1 cellular context compared by ENCODE assay signal in the genomic region with DNA sequence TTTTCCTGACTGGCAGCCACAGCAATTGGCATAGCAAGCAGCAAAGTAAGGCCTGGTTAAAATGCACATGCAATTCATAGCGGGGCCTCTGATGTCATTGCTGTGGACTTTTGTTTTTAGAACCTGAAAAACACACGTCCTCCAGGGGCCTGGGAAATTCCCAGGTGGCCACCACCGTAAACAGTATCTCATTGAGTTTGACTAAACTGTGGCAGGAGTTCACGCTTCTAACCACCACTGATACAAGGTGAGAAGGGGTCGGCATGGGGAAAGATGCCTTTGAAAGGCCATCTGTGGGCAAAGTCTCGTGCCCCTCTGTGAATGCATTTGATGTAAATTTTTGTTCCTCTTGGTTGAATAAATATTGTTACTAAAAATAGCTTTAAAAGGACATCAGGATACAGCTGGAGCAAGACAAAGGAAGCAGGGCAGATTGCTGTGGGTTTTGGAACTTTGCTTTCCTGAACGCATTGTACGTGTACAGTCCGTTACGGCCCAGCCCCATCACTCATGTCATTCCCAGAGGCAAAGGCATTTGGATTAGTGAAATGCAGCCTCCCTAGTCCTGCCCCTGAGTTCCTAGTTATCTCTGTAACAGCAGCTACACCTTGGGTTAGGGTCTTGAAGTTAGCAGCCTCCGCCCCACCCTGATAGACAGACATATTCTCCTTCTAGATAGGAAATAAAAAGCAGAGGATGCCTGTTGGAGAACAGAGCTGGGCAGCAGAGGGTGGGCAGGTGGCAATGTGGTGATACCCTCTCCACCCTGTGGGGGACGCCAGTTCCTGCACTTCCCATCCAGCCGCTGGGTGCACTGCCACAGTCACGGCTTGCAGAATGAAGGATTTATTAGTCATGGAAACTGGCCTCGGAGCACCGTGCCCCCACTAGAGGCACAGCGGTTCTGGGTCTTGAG.
TF ChIP-seq lines count a peak whose summit lies in the region.

No MANE protein-coding gene starts in this region.

TF ChIP-seq in WTC11, 78 proteins besides CTCF, POLR2A, EP300 and RAD21 (continued from another document):
- TF ChIP-seq, protein P1, sequence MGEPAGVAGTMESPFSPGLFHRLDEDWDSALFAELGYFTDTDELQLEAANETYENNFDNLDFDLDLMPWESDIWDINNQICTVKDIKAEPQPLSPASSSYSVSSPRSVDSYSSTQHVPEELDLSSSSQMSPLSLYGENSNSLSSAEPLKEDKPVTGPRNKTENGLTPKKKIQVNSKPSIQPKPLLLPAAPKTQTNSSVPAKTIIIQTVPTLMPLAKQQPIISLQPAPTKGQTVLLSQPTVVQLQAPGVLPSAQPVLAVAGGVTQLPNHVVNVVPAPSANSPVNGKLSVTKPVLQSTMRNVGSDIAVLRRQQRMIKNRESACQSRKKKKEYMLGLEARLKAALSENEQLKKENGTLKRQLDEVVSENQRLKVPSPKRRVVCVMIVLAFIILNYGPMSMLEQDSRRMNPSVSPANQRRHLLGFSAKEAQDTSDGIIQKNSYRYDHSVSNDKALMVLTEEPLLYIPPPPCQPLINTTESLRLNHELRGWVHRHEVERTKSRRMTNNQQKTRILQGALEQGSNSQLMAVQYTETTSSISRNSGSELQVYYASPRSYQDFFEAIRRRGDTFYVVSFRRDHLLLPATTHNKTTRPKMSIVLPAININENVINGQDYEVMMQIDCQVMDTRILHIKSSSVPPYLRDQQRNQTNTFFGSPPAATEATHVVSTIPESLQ (CRISPR knock-in tag; IDR thresholded peaks at IDR 0.05), result no peak
- TF ChIP-seq FOXP1 (CRISPR knock-in tag; IDR thresholded peaks at IDR 0.05; ENCODE audit: borderline replicate concordance) (no peak), TP53 (CRISPR knock-in tag; IDR thresholded peaks at IDR 0.05) (no peak), MLX (CRISPR knock-in tag; IDR thresholded peaks at IDR 0.05) (no peak), GRHL2 (CRISPR knock-in tag; IDR thresholded peaks at IDR 0.05; ENCODE audit: insufficient replicate concordance, severe bottlenecking) (no peak), ZNF138 (CRISPR knock-in tag; conservative IDR thresholded peaks at IDR 0.05) (no peak), ATF1 (CRISPR knock-in tag; IDR thresholded peaks at IDR 0.05) (peak; percentile 30; the same call in 1 of the 2 replicates)
- TF ChIP-seq, protein P2, sequence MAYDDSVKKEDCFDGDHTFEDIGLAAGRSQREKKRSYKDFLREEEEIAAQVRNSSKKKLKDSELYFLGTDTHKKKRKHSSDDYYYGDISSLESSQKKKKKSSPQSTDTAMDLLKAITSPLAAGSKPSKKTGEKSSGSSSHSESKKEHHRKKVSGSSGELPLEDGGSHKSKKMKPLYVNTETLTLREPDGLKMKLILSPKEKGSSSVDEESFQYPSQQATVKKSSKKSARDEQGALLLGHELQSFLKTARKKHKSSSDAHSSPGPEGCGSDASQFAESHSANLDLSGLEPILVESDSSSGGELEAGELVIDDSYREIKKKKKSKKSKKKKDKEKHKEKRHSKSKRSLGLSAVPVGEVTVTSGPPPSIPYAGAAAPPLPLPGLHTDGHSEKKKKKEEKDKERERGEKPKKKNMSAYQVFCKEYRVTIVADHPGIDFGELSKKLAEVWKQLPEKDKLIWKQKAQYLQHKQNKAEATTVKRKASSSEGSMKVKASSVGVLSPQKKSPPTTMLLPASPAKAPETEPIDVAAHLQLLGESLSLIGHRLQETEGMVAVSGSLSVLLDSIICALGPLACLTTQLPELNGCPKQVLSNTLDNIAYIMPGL (CRISPR knock-in tag; IDR thresholded peaks at IDR 0.05), result 0 out of 2 replicates have a peak, but pooled peaks have one; percentile 33
TF ChIP-seq in WTC11: peak in this region for 2.
